Comparison of ENCODE assay signal across 15 cellular contexts in genomic region chr3:61602466-61602865, GRCh38. TPM values are rescaled to one million over a fixed set of nuclear protein-coding genes. Genes with fewer than 3 reads are reported as not detected.
DNase-seq lines count a peak whose midpoint lies in the region; ATAC-seq and TF ChIP-seq lines count a peak whose summit lies in the region.
"Had no signal": no experiment of that assay in that cellular context is flagged by ENCODE, and none has a peak within 500 bp of the region (broad histone marks: within the 10 kb centered on the region; RNA-seq: fewer than 3 reads in every experiment).

No MANE protein-coding gene starts in this region.

- H3K4me1 ChIP-seq in left ventricle myocardium inferior (peaks cover 71% of the 10 kb centered on the region), GM23338 (ENCODE audit: insufficient read depth) (peaks cover 19% of the 10 kb centered on the region)
- H3K4me1 ChIP-seq: BLaER1 had no signal

- H3K4me3 ChIP-seq in left ventricle myocardium inferior: no peak overlapping the region
- H3K4me3 ChIP-seq in GM23338: no peak overlapping the region
- H3K4me3 ChIP-seq: BLaER1, GM12878 had no signal

- no peaks in the 10 kb centered on the region for H3K27me3 Mint-ChIP-seq in WTC11 (ENCODE audit: low read depth)
- peaks cover 2% of the 10 kb centered on the region for H3K27me3 Mint-ChIP-seq in nephron progenitor cell (ENCODE audit: low read depth, poor library complexity)
- H3K27me3 Mint-ChIP-seq in GM23338 (ENCODE audit: insufficient read depth, low read depth, poor library complexity): peaks cover 5% of the 10 kb centered on the region
- H3K27me3 Mint-ChIP-seq: CD4-positive, alpha-beta memory T cell had no signal

- CTCF ChIA-PET in WTC11 (lab: Charles Lee): no interaction called here

- POLR2A ChIA-PET in WTC11 (lab: Charles Lee): no interaction called here

- peaks cover 8% of the 10 kb centered on the region for H3K36me3 ChIP-seq in left ventricle myocardium inferior
- 0 out of 2 replicates have a peak, but pooled peaks cover 2% of the 10 kb centered on the region for H3K36me3 ChIP-seq in GM23338 (ENCODE audit: insufficient read depth)

- H3K9me3 ChIP-seq in left ventricle myocardium inferior (replicated peaks): peaks cover 3% of the 10 kb centered on the region
- H3K9me3 ChIP-seq: BLaER1 had no signal

- DNase-seq in left ventricle myocardium inferior: no peak
- DNase-seq in left ventricle myocardium superior: no peak
- no peak for DNase-seq in WTC11 (ENCODE audit: low spot score)
- DNase-seq in nephron progenitor cell: no peak
- DNase-seq in NCI-H1092 treated with DMSO at 0.1 percent for 48 hours (lab: John Stamatoyannopoulos, UW): no peak
- DNase-seq in GM23338 (ENCODE audit: low spot score): no peak
- DNase-seq in NCI-H128 (lab: John Stamatoyannopoulos, UW; ENCODE audit: unreplicated experiment): no peak
- DNase-seq: 8988T; CD4-positive, alpha-beta memory T cell; DMS79 treated with DMSO at 0.1 percent for 48 hours; HCEC 1CT had no signal

- TF ChIP-seq CTCF in left ventricle myocardium inferior (IDR thresholded peaks at IDR 0.05; ENCODE audit: borderline replicate concordance) (no peak), WTC11 (IDR thresholded peaks at IDR 0.05) (no peak), nephron progenitor cell (IDR thresholded peaks at IDR 0.05) (no peak), GM23338 (conservative IDR thresholded peaks at IDR 0.05; ENCODE audit: low read depth in 2 of 2) (no peak)

- no peak overlapping the region for H3K4me2 ChIP-seq in GM23338
- H3K4me2 ChIP-seq: BLaER1 had no signal

- peaks cover 36% of the 10 kb centered on the region for H3K4me1 Mint-ChIP-seq in WTC11
- peaks cover 22% of the 10 kb centered on the region for H3K4me1 Mint-ChIP-seq in nephron progenitor cell
- peaks cover 25% of the 10 kb centered on the region for H3K4me1 Mint-ChIP-seq in GM23338
- H3K4me1 Mint-ChIP-seq: CD14-positive monocyte; CD4-positive, alpha-beta memory T cell had no signal

- H3K27me3 ChIP-seq in left ventricle myocardium inferior (ENCODE audit: low read depth) (no peaks in the 10 kb centered on the region), GM23338 (ENCODE audit: insufficient read depth) (no peaks in the 10 kb centered on the region)
- H3K27me3 ChIP-seq: BLaER1 had no signal

- H3K27ac ChIP-seq in left ventricle myocardium inferior (replicated peaks) (peak overlapping the region; percentile 41), GM23338 (ENCODE audit: low read depth) (no peak overlapping the region)
- H3K27ac ChIP-seq: BLaER1 had no signal

- peak overlapping the region; percentile 14 for H3K27ac Mint-ChIP-seq in WTC11
- H3K27ac Mint-ChIP-seq in nephron progenitor cell: peak overlapping the region; percentile 63
- no peak overlapping the region for H3K27ac Mint-ChIP-seq in GM23338
- H3K27ac Mint-ChIP-seq: CD14-positive monocyte; CD4-positive, alpha-beta memory T cell had no signal

- H2AFZ ChIP-seq in GM23338: no peak overlapping the region

- H3K4me3 Mint-ChIP-seq in WTC11 (no peak overlapping the region), nephron progenitor cell (no peak overlapping the region), GM23338 (no peak overlapping the region)
- H3K4me3 Mint-ChIP-seq: CD14-positive monocyte; CD4-positive, alpha-beta memory T cell had no signal

- no peaks in the 10 kb centered on the region for H3K9me2 ChIP-seq in GM23338 (ENCODE audit: insufficient read depth)

- peaks cover 18% of the 10 kb centered on the region for H3K9me3 Mint-ChIP-seq in WTC11
- H3K9me3 Mint-ChIP-seq in nephron progenitor cell: peaks cover 32% of the 10 kb centered on the region
- H3K9me3 Mint-ChIP-seq in GM23338: no peaks in the 10 kb centered on the region

- no peaks in the 10 kb centered on the region for H3F3A ChIP-seq in GM23338 (replicated peaks; ENCODE audit: low read depth)

- H3K79me2 ChIP-seq in GM23338 (replicated peaks; ENCODE audit: insufficient read depth): peaks cover 100% of the 10 kb centered on the region

- H3K36me3 Mint-ChIP-seq in WTC11 (peaks cover 43% of the 10 kb centered on the region), nephron progenitor cell (ENCODE audit: low read depth) (peaks cover 74% of the 10 kb centered on the region), GM23338 (ENCODE audit: low read depth) (peaks cover 54% of the 10 kb centered on the region)
- H3K36me3 Mint-ChIP-seq: CD14-positive monocyte; CD4-positive, alpha-beta memory T cell had no signal

- intact Hi-C loops in left ventricle myocardium inferior (cut with micrococcal nuclease) (no loop called here), left ventricle myocardium superior (cut with micrococcal nuclease) (no loop called here)

- H4K20me1 ChIP-seq in GM23338 (replicated peaks; ENCODE audit: insufficient read depth): peaks cover 75% of the 10 kb centered on the region
- H4K20me1 ChIP-seq: BLaER1 had no signal

- ATAC-seq in left ventricle myocardium superior (no peak), WTC11 (no peak), GM23338 (no peak)
- ATAC-seq: GM12878 had no signal

TF ChIP-seq in WTC11, 78 proteins besides CTCF, POLR2A, EP300 and RAD21 (continues in another document):
- TF ChIP-seq TEAD1 (CRISPR knock-in tag; IDR thresholded peaks at IDR 0.05) (no peak), ATF6 (CRISPR knock-in tag; IDR thresholded peaks at IDR 0.05) (no peak), JAZF1 (CRISPR knock-in tag; IDR thresholded peaks at IDR 0.05) (no peak)

TF ChIP-seq in GM23338, 12 proteins besides CTCF, POLR2A, EP300 and RAD21 (continues in another document):
- TF ChIP-seq, protein P1, sequence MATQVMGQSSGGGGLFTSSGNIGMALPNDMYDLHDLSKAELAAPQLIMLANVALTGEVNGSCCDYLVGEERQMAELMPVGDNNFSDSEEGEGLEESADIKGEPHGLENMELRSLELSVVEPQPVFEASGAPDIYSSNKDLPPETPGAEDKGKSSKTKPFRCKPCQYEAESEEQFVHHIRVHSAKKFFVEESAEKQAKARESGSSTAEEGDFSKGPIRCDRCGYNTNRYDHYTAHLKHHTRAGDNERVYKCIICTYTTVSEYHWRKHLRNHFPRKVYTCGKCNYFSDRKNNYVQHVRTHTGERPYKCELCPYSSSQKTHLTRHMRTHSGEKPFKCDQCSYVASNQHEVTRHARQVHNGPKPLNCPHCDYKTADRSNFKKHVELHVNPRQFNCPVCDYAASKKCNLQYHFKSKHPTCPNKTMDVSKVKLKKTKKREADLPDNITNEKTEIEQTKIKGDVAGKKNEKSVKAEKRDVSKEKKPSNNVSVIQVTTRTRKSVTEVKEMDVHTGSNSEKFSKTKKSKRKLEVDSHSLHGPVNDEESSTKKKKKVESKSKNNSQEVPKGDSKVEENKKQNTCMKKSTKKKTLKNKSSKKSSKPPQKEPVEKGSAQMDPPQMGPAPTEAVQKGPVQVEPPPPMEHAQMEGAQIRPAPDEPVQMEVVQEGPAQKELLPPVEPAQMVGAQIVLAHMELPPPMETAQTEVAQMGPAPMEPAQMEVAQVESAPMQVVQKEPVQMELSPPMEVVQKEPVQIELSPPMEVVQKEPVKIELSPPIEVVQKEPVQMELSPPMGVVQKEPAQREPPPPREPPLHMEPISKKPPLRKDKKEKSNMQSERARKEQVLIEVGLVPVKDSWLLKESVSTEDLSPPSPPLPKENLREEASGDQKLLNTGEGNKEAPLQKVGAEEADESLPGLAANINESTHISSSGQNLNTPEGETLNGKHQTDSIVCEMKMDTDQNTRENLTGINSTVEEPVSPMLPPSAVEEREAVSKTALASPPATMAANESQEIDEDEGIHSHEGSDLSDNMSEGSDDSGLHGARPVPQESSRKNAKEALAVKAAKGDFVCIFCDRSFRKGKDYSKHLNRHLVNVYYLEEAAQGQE (IDR thresholded peaks at IDR 0.05; ENCODE audit: unreplicated experiment): no peak
- TF ChIP-seq CREB1 (CRISPR knock-in tag; IDR thresholded peaks at IDR 0.05; ENCODE audit: low read depth) (no peak), ZNF114 (CRISPR knock-in tag; IDR thresholded peaks at IDR 0.05) (no peak)

RNA-seq across cellular contexts. Expression of gene PTPRG, which starts 41.1 kb away (rescaled TPM):
- total RNA-seq in left ventricle myocardium inferior (29.6 TPM), left ventricle myocardium superior (30.4 TPM), WTC11 (2021) (106 to 121 TPM (median 119 TPM) in 3 replicates)
- 117 and 131 TPM in 2 replicates for total RNA-seq in GM23338 (2014; rRNA removed; shearing (Covaris generic))
- polyA plus RNA-seq in GM23338 (2016; fragmentation: Nextera tagmentation; extraction: Ambion mirVana): 18.4 and 24.4 TPM in 2 replicates
- total RNA-seq: CD4-positive, alpha-beta memory T cell; HT-29 had no signal
- polyA plus RNA-seq: CD14-positive monocyte; CD4-positive, alpha-beta memory T cell had no signal
